ENCODE assay signal across 18 cellular contexts in genomic region chr10:100652406-100653130, GRCh38.
A peak's percentile ranks its signal among the peaks of the same experiment; 100 is the strongest.
DNase-seq lines count a peak whose midpoint lies in the region; ATAC-seq, FAIRE-seq and TF ChIP-seq lines count a peak whose summit lies in the region.
"Had no signal": no experiment of that assay in that cellular context is flagged by ENCODE, and none has a peak within 500 bp of the region (broad histone marks: within the 10 kb centered on the region; RNA-seq: fewer than 3 reads in every experiment).

No MANE protein-coding gene starts in this region.

- intact Hi-C loops in natural killer cell (cut with micrococcal nuclease), result no loop called here

- H3K18ac ChIP-seq in H1 (ENCODE audit: extremely low read depth, low read length), result no peak overlapping the region

- H4K8ac ChIP-seq in H1 (ENCODE audit: extremely low read depth, insufficient read depth, low read length), result no peak overlapping the region

- H2BK20ac ChIP-seq in H1 (ENCODE audit: low read length), result no peak overlapping the region

- peaks cover 23% of the 10 kb centered on the region; the same call in 1 of the 2 replicates for H3K23me2 ChIP-seq in H1 (ENCODE audit: low read depth, low read length)

- peak overlapping the region; percentile 5 for H3K4me3 Mint-ChIP-seq in natural killer cell treated with Interleukin-12 subunit alpha and Interleukin-12 subunit beta and Interleukin-15 and Interleukin-18, amount 100 ng/mL, for 72 hours
- H3K4me3 Mint-ChIP-seq in natural killer cell, result no peak overlapping the region
- H3K4me3 Mint-ChIP-seq in nephron, result peak overlapping the region in 1 of 3 experiments; percentile 38

- no peak overlapping the region for H2AFZ ChIP-seq in H1 (ENCODE audit: low read length)

- H2BK120ac ChIP-seq in H1 (replicated peaks; ENCODE audit: low read depth, low read length), result no peak overlapping the region

- H3K56ac ChIP-seq in H1 (replicated peaks; ENCODE audit: insufficient read length, low read depth, low read length), result no peak overlapping the region

- WGBS in H1 (ENCODE audit: extremely low coverage in 1 of 2, insufficient coverage in 1 of 2, insufficient read length in 1 of 2, insufficient replicate concordance in 2 of 2, low coverage in 1 of 2, low lambda C conversion rate in 2 of 2, missing lambda C conversion rate in 1 of 2), 2 experiments, result 86% methylated on average over 6 of the region's 7 CpGs; no CpG with 5 or more reads in 1 of the 2 experiments

- no peak overlapping the region for H3K23ac ChIP-seq in H1 (ENCODE audit: insufficient read length)

- H3K9me3 ChIP-seq in H1 (ENCODE audit: insufficient read depth in 2 of 2, low read depth in 1 of 2, low read length in 1 of 2), result no peaks in the 10 kb centered on the region
- H3K9me3 ChIP-seq: BE2C, Caco-2, HAP-1 had no signal

- ATAC-seq in natural killer cell treated with Interleukin-12 subunit alpha and Interleukin-12 subunit beta and Interleukin-15 and Interleukin-18, amount 100 ng/mL, for 72 hours, result no peak
- ATAC-seq in natural killer cell, result no peak
- ATAC-seq in HG02623 (IDR thresholded peaks at IDR 0.05; ENCODE audit: unreplicated experiment), result no peak
- ATAC-seq: CD8-positive, alpha-beta T cell; HepG2 had no signal

- no peak overlapping the region for H3K9ac ChIP-seq in H1 (replicated peaks in 1 of 4; ENCODE audit: extremely low read depth in 1 of 4, low read depth in 3 of 4, low read length in 3 of 4)

- H3K79me2 ChIP-seq in H1 (ENCODE audit: control insufficient read depth in 1 of 2, insufficient read depth in 2 of 2, low read length in 2 of 2), result no peaks in the 10 kb centered on the region

- H3K27me3 Mint-ChIP-seq in natural killer cell treated with Interleukin-12 subunit alpha and Interleukin-12 subunit beta and Interleukin-15 and Interleukin-18, amount 100 ng/mL, for 72 hours, result peaks cover 56 to 80% of the 10 kb centered on the region in 2 donors
- H3K27me3 Mint-ChIP-seq in natural killer cell (ENCODE audit: low read depth in 2 of 2) (peaks cover 53 to 65% of the 10 kb centered on the region in 2 donors), nephron (ENCODE audit: low read depth) (peaks cover 63% of the 10 kb centered on the region)

- no peak overlapping the region for H3K4me3 ChIP-seq in H1 (ENCODE audit: extremely low read depth in 1 of 4, insufficient read depth in 2 of 4, low read depth in 3 of 4, low read length in 4 of 4)
- H3K4me3 ChIP-seq: HAP-1 had no signal

- H3K9me3 Mint-ChIP-seq in natural killer cell treated with Interleukin-12 subunit alpha and Interleukin-12 subunit beta and Interleukin-15 and Interleukin-18, amount 100 ng/mL, for 72 hours, result no peaks in the 10 kb centered on the region
- H3K9me3 Mint-ChIP-seq in natural killer cell (peaks cover 0 to 3% of the 10 kb centered on the region in 2 donors), nephron (peaks cover 7% of the 10 kb centered on the region)
- H3K9me3 Mint-ChIP-seq: CD8-positive, alpha-beta T cell had no signal

- CTCF ChIA-PET in H1 (lab: Charles Lee; ENCODE audit: partially characterized antibody), result interaction anchor here (0.9 to 1.6 kb wide), 9 partner anchors 13 to 398 kb away, joined by 3 to 4 read pairs (median 3); no protein-coding TSS in a partner anchor

- peaks cover 11% of the 10 kb centered on the region for H3K36me3 Mint-ChIP-seq in natural killer cell treated with Interleukin-12 subunit alpha and Interleukin-12 subunit beta and Interleukin-15 and Interleukin-18, amount 100 ng/mL, for 72 hours
- H3K36me3 Mint-ChIP-seq in natural killer cell (no peaks in the 10 kb centered on the region), nephron (ENCODE audit: low read depth) (no peaks in the 10 kb centered on the region)
- H3K36me3 Mint-ChIP-seq: CD8-positive, alpha-beta T cell had no signal

- no peaks in the 10 kb centered on the region for H3K36me3 ChIP-seq in H1 (ENCODE audit: control insufficient read depth in 2 of 4, insufficient read depth in 4 of 4, low read length in 3 of 4)
- H3K36me3 ChIP-seq: BE2C, HAP-1 had no signal

- H4K5ac ChIP-seq in H1 (ENCODE audit: insufficient read length, low read depth, low read length), result no peak overlapping the region

- H4K20me1 ChIP-seq in H1 (replicated peaks in 1 of 2; ENCODE audit: control insufficient read depth in 1 of 2, insufficient read depth in 2 of 2, low read length in 2 of 2), result peaks cover 0 to 3% of the 10 kb centered on the region in 2 experiments

- no peak for FAIRE-seq in H1 (lab: Jason Lieb, UNC)
- FAIRE-seq: GM19239, HepG2, HTR-8/SVneo had no signal

- H3K27ac ChIP-seq in H1 (ENCODE audit: low read depth, low read length), result no peak overlapping the region
- H3K27ac ChIP-seq: C4-2B had no signal

- no peak for TF ChIP-seq EP300 in H1 (IDR thresholded peaks at IDR 0.05; ENCODE audit: borderline replicate concordance in 1 of 2, low read depth in 2 of 2, low read length in 2 of 2)

- no peaks in the 10 kb centered on the region; the same call in 1 of the 2 replicates for H3K79me1 ChIP-seq in H1 (ENCODE audit: low read depth, low read length)

- no peak overlapping the region for H3K4ac ChIP-seq in H1 (replicated peaks; ENCODE audit: insufficient read length, low read depth, low read length)

- peaks cover 23 to 25% of the 10 kb centered on the region in 2 donors for H3K4me1 Mint-ChIP-seq in natural killer cell treated with Interleukin-12 subunit alpha and Interleukin-12 subunit beta and Interleukin-15 and Interleukin-18, amount 100 ng/mL, for 72 hours (ENCODE audit: low read depth in 2 of 2)
- H3K4me1 Mint-ChIP-seq in natural killer cell (peaks cover 19 to 28% of the 10 kb centered on the region in 2 donors), nephron (peaks cover 24% of the 10 kb centered on the region)

- no peak overlapping the region for H4K91ac ChIP-seq in H1 (replicated peaks; ENCODE audit: insufficient read length, low read length)

- no peak for TF ChIP-seq RAD21 in H1 (IDR thresholded peaks at IDR 0.05 in 1 of 2, conservative IDR thresholded peaks at IDR 0.05 in 1 of 2; ENCODE audit: low read depth in 2 of 2, low read length in 2 of 2)

- peak overlapping the region; percentile 84; the same call in 1 of the 2 replicates for H2BK12ac ChIP-seq in H1 (ENCODE audit: low read depth, low read length)

- H3K4me1 ChIP-seq in H1 (replicated peaks in 1 of 4; ENCODE audit: control insufficient read depth in 3 of 4, insufficient read depth in 4 of 4, low read length in 3 of 4), result peaks cover 0 to 15% (median 11%) of the 10 kb centered on the region in 4 experiments; a peak in 6 of 7 replicates

- peak overlapping the region; percentile 72 for H2BK15ac ChIP-seq in H1 (ENCODE audit: low read length)

- H2AK5ac ChIP-seq in H1 (ENCODE audit: low read depth, low read length), result peak overlapping the region; percentile 93; the same call in 1 of the 2 replicates

- H3K14ac ChIP-seq in H1 (ENCODE audit: insufficient read length), result no peak overlapping the region

- no peak for TF ChIP-seq POLR2A in H1 (IDR thresholded peaks at IDR 0.05; ENCODE audit: control extremely low read depth in 1 of 2, low read depth in 2 of 2, low read length in 2 of 2)

- H3K27me3 ChIP-seq in H1 (replicated peaks in 1 of 4; ENCODE audit: control insufficient read depth in 3 of 4, extremely low read depth in 1 of 4, insufficient read depth in 3 of 4, low read length in 3 of 4), result peaks cover 27 to 53% (median 49%) of the 10 kb centered on the region in 4 experiments
- H3K27me3 ChIP-seq: BE2C had no signal

- H3K27ac Mint-ChIP-seq in natural killer cell treated with Interleukin-12 subunit alpha and Interleukin-12 subunit beta and Interleukin-15 and Interleukin-18, amount 100 ng/mL, for 72 hours, result no peak overlapping the region
- no peak overlapping the region for H3K27ac Mint-ChIP-seq in natural killer cell
- peak overlapping the region; percentile 16 to 94 (median 44) for H3K27ac Mint-ChIP-seq in nephron
- H3K27ac Mint-ChIP-seq: CD8-positive, alpha-beta T cell had no signal

- H2BK5ac ChIP-seq in H1 (ENCODE audit: low read depth, low read length), result no peak overlapping the region

- TF ChIP-seq CTCF in natural killer cell (IDR thresholded peaks at IDR 0.05), result no peak
- no peak for TF ChIP-seq CTCF in H1 (IDR thresholded peaks at IDR 0.05; ENCODE audit: control extremely low read depth in 1 of 3, insufficient read depth in 1 of 3, low read depth in 1 of 3, low read length in 3 of 3)
- no peak for TF ChIP-seq CTCF in nephron (IDR thresholded peaks at IDR 0.05; ENCODE audit: unreplicated experiment in 3 of 3)

- POLR2A ChIA-PET in H1 (lab: Charles Lee; ENCODE audit: partially characterized antibody), result interaction anchor here (0.9 to 1.9 kb wide), 2 partner anchors 10 to 88 kb away, joined by 4 to 8 read pairs; no protein-coding TSS in a partner anchor

- no peak overlapping the region; a peak in 1 of 4 replicates for H3K4me2 ChIP-seq in H1 (ENCODE audit: insufficient read depth in 1 of 2, low read depth in 2 of 2, low read length in 2 of 2)

- DNase-seq in natural killer cell treated with Interleukin-12 subunit alpha and Interleukin-12 subunit beta and Interleukin-15 and Interleukin-18, amount 100 ng/mL, for 72 hours (ENCODE audit: low spot score), result no peak
- DNase-seq in natural killer cell, result no peak
- no peak for DNase-seq in H1 (ENCODE audit: low read depth in 1 of 2, low spot score in 2 of 2)
- no peak for DNase-seq in central memory CD4-positive, alpha-beta T cell
- DNase-seq in amniotic stem cell (lab: John Stamatoyannopoulos, UW), result no peak
- DNase-seq in NCI-H1694 treated with DMSO at 0.1 percent for 48 hours (lab: John Stamatoyannopoulos, UW), result no peak
- DNase-seq: BE2C; Caco-2; CD8-positive, alpha-beta T cell; GF-D8; GOT3 had no signal

TF ChIP-seq in H1, 55 proteins besides CTCF, POLR2A, EP300 and RAD21:
- TF ChIP-seq SIRT6 (IDR thresholded peaks at IDR 0.05; ENCODE audit: low read length), result no peak
- TF ChIP-seq BACH1 (IDR thresholded peaks at IDR 0.05; ENCODE audit: low read length), result no peak
- no peak for TF ChIP-seq MAFK (IDR thresholded peaks at IDR 0.05; ENCODE audit: low read depth, low read length)
- no peak for TF ChIP-seq RNF2 (IDR thresholded peaks at IDR 0.05; ENCODE audit: borderline replicate concordance, low read depth, low read length, missing control alignments, poor library complexity, severe bottlenecking)
- TF ChIP-seq BCL11A (IDR thresholded peaks at IDR 0.05; ENCODE audit: low read depth in 2 of 2, low read length in 2 of 2), result no peak
- no peak for TF ChIP-seq CHD2 (IDR thresholded peaks at IDR 0.05; ENCODE audit: low read length)
- TF ChIP-seq HDAC6 (IDR thresholded peaks at IDR 0.05; ENCODE audit: low read depth, low read length), result no peak
- TF ChIP-seq BRCA1 (IDR thresholded peaks at IDR 0.05; ENCODE audit: low read depth, low read length), result no peak
- TF ChIP-seq SRF (IDR thresholded peaks at IDR 0.05; ENCODE audit: low read depth, low read length), result no peak
- TF ChIP-seq TCF12 (IDR thresholded peaks at IDR 0.05; ENCODE audit: low read depth, low read length), result no peak
- no peak for TF ChIP-seq HDAC2 (IDR thresholded peaks at IDR 0.05; ENCODE audit: borderline replicate concordance in 1 of 2, low read depth in 2 of 2, low read length in 2 of 2)

Comparison
In these comparisons a context has a peak if more than half of its experiments do, and no peak if none do; other contexts are left out.
1. H3K27ac Mint-ChIP-seq: peak in nephron (3 of 3); none in natural killer cell treated with Interleukin-12 subunit alpha and Interleukin-12 subunit beta and Interleukin-15 and Interleukin-18, amount 100 ng/mL, for 72 hours (0 of 2) and natural killer cell (0 of 2).